Comparison of ENCODE assay signal across 9 cellular contexts in the genomic region with DNA sequence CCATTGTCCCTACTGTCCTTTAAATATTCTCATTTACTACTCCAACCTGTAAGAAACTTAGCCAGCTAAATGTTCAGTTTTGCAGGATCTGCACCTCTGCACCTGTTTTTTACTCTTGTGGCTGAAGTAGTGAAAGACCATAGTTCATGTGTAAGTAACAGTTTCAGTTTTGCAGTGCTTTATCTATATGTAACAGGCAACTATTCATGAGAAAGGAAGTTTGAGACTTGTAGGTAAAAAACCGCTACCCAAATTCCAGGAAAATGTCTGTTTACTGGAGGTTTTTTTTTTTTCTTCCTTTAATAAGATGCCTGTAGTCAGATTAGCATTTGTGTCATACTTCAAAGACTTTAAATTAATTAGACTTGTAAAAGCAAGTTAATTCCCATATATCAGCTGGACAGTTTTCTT. TPM values are rescaled to one million over a fixed set of nuclear protein-coding genes. Genes with fewer than 3 reads are reported as not detected.
A peak's percentile ranks its signal among the peaks of the same experiment; 100 is the strongest.
DNase-seq lines count a peak whose midpoint lies in the region; ATAC-seq, FAIRE-seq and TF ChIP-seq lines count a peak whose summit lies in the region.
"Had no signal": no experiment of that assay in that cellular context is flagged by ENCODE, and none has a peak within 500 bp of the region (broad histone marks: within the 10 kb centered on the region; RNA-seq: fewer than 3 reads in every experiment).

No MANE protein-coding gene starts in this region.

- H3K27ac ChIP-seq in sigmoid colon = peak overlapping the region in 3 of 4 donors; percentile 13 to 63 (median 53)

- H3K9me3 ChIP-seq in sigmoid colon = no peaks in the 10 kb centered on the region

- TF ChIP-seq EP300 in sigmoid colon (IDR thresholded peaks at IDR 0.05) = no peak

- peaks cover 4 to 19% (median 12%) of the 10 kb centered on the region in 4 donors for H3K4me1 ChIP-seq in sigmoid colon

- no peaks in the 10 kb centered on the region for H3K36me3 ChIP-seq in sigmoid colon

- ATAC-seq in GM19025 (IDR thresholded peaks at IDR 0.05; ENCODE audit: low read depth, unreplicated experiment) (peak; percentile 54), HG02840 (IDR thresholded peaks at IDR 0.05; ENCODE audit: low FRiP score, unreplicated experiment) (peak; percentile 66)

- DNase-seq in RPMI8226 (peak; percentile 90), sigmoid colon (no peak), GM03348 (ENCODE audit: low spot score) (no peak), frontal cortex (ENCODE audit: low spot score in 2 of 2) (no peak), activated gamma-delta T cell treated with Interleukin-2 at 50 U/mL for 16 hours (no peak)
- DNase-seq in activated CD8-positive, alpha-beta memory T cell treated with anti-CD3 and anti-CD28 coated beads for 24 hours = no peak

- intact Hi-C loops in sigmoid colon (cut with DNase I) = no loop called here

- no peak overlapping the region for H3K4me3 ChIP-seq in sigmoid colon

- H3K27me3 ChIP-seq in sigmoid colon = no peaks in the 10 kb centered on the region

- no peak for FAIRE-seq in frontal cortex (lab: Jason Lieb, UNC)
- FAIRE-seq: keratinocyte had no signal

- TF ChIP-seq CTCF in sigmoid colon (IDR thresholded peaks at IDR 0.05) = no peak

- 22 to 44% methylated on average over 1 of the region's 1 CpG for WGBS in sigmoid colon, 2 donors

- TF ChIP-seq POLR2A in sigmoid colon (IDR thresholded peaks at IDR 0.05) = no peak

RNA-seq across cellular contexts. Expression of a gene that starts 25.4 kb away (rescaled TPM):
- total RNA-seq in sigmoid colon (100 to 1,000 TPM; 602 to 898 (median 756) TPM), frontal cortex (44.0 TPM)
- 10 to 100 TPM; 60.5 to 74.7 (median 67.3) TPM for polyA plus RNA-seq in sigmoid colon

Comparison
In these comparisons a context has a peak if more than half of its experiments do, and no peak if none do; other contexts are left out.
1. RNA of a gene that starts 25.4 kb away (total RNA-seq): 602 to 898 TPM in sigmoid colon; 44.0 TPM in frontal cortex (single experiment); every median in the first group is over 10 times any median in the second.